Comparison of ENCODE assay signal across 17 cellular contexts in genomic region chr18:12027480-12027879, GRCh38.
"Had no signal": no experiment of that assay in that cellular context is flagged by ENCODE, and none has a peak within 500 bp of the region (broad histone marks: within the 10 kb centered on the region; RNA-seq: fewer than 3 reads in every experiment).

No MANE protein-coding gene starts in this region.

- H3K27me3 ChIP-seq: neural progenitor cell, upper lobe of right lung had no signal

- DNase-seq: activated CD8-positive, alpha-beta memory T cell treated with anti-CD3 and anti-CD28 coated beads for 24 hours; activated CD8-positive, alpha-beta memory T cell treated with anti-CD3 and anti-CD28 coated beads, Interleukin-2, amount 50 U/mL, for 48 hours; activated gamma-delta T cell; effector memory CD8-positive, alpha-beta T cell; foreskin melanocyte; mucosa of descending colon; naive B cell; stimulated activated CD4-positive, alpha-beta T cell treated with anti-CD3 and anti-CD28 coated beads, Interleukin-4, amount 100 ng/mL, for 24 hours; T-helper 1 cell; T1000; upper lobe of right lung had no signal

- ATAC-seq: effector memory CD8-positive, alpha-beta T cell had no signal

- H3K4me1 ChIP-seq: neural progenitor cell, prostate gland, upper lobe of right lung had no signal

- H3K27me3 Mint-ChIP-seq: activated naive CD4-positive, alpha-beta T cell treated with anti-CD3 and anti-CD28 coated beads, Interleukin-2, amount 50 U/mL, for 24 hours; effector memory CD8-positive, alpha-beta T cell; memory B cell; naive B cell; stimulated activated memory B cell treated with anti-CD40 and anti-IgM and Interleukin-4, amounts not matched to agents 10 μg/mL and 1 μg/mL and 100 μg/mL, for 72 hours had no signal

- H3K36me3 Mint-ChIP-seq: activated naive CD4-positive, alpha-beta T cell treated with anti-CD3 and anti-CD28 coated beads, Interleukin-2, amount 50 U/mL, for 24 hours; memory B cell had no signal

- H3K4me3 Mint-ChIP-seq: activated naive CD4-positive, alpha-beta T cell treated with anti-CD3 and anti-CD28 coated beads, Interleukin-2, amount 50 U/mL, for 24 hours; effector memory CD8-positive, alpha-beta T cell; memory B cell; naive B cell; neural progenitor cell; stimulated activated memory B cell treated with anti-CD40 and anti-IgM and Interleukin-4, amounts not matched to agents 10 μg/mL and 1 μg/mL and 100 μg/mL, for 72 hours had no signal

- H3K27ac ChIP-seq: neural progenitor cell, thoracic aorta had no signal

- H3K36me3 ChIP-seq: prostate gland had no signal

- H3K9me3 ChIP-seq: mucosa of descending colon, prostate gland, thoracic aorta, upper lobe of right lung had no signal

- H3K4me1 Mint-ChIP-seq: activated naive CD4-positive, alpha-beta T cell treated with anti-CD3 and anti-CD28 coated beads, Interleukin-2, amount 50 U/mL, for 24 hours; neural progenitor cell had no signal

- H3K27ac Mint-ChIP-seq: activated naive CD4-positive, alpha-beta T cell treated with anti-CD3 and anti-CD28 coated beads, Interleukin-2, amount 50 U/mL, for 24 hours; memory B cell; naive B cell; neural progenitor cell; stimulated activated memory B cell treated with anti-CD40 and anti-IgM and Interleukin-4, amounts not matched to agents 10 μg/mL and 1 μg/mL and 100 μg/mL, for 72 hours had no signal

- H3K4me3 ChIP-seq: mucosa of descending colon, neural progenitor cell, prostate gland, thoracic aorta, upper lobe of right lung had no signal

- H3K9me3 Mint-ChIP-seq: activated naive CD4-positive, alpha-beta T cell treated with anti-CD3 and anti-CD28 coated beads, Interleukin-2, amount 50 U/mL, for 24 hours; effector memory CD8-positive, alpha-beta T cell; memory B cell; naive B cell; neural progenitor cell; stimulated activated memory B cell treated with anti-CD40 and anti-IgM and Interleukin-4, amounts not matched to agents 10 μg/mL and 1 μg/mL and 100 μg/mL, for 72 hours had no signal
